8 cellular contexts compared by ENCODE assay signal in genomic region chrX:1205681-1206611, GRCh38. TPM values are rescaled to one million over a fixed set of nuclear protein-coding genes. Genes with fewer than 3 reads are reported as not detected.
DNase-seq lines count a peak whose midpoint lies in the region; ATAC-seq and TF ChIP-seq lines count a peak whose summit lies in the region.

No MANE protein-coding gene starts in this region.

- peak overlapping the region; percentile 73 for H3K4me3 ChIP-seq in parathyroid adenoma (ENCODE audit: low read depth, low read length)

- H3K27ac Mint-ChIP-seq in activated naive CD4-positive, alpha-beta T cell treated with anti-CD3 and anti-CD28 coated beads, Interleukin-2, amount 50 U/mL, for 24 hours: peak overlapping the region; percentile 9

- H3K27me3 Mint-ChIP-seq in activated naive CD4-positive, alpha-beta T cell treated with anti-CD3 and anti-CD28 coated beads, Interleukin-2, amount 50 U/mL, for 24 hours: no peaks in the 10 kb centered on the region

- no peaks in the 10 kb centered on the region for H3K9me3 ChIP-seq in parathyroid adenoma (ENCODE audit: control insufficient read depth, low read length)

- H3K27me3 ChIP-seq in parathyroid adenoma (ENCODE audit: control insufficient read depth, insufficient read depth, low read length): no peaks in the 10 kb centered on the region

- H3K27ac ChIP-seq in parathyroid adenoma: no peak overlapping the region

- H3K4me2 ChIP-seq in parathyroid adenoma (ENCODE audit: low read length): peak overlapping the region; percentile 87

- intact Hi-C loops in Right ventricle myocardium superior (cut with DNase I): no loop called here

- no peaks in the 10 kb centered on the region for H3K79me2 ChIP-seq in parathyroid adenoma

- no peaks in the 10 kb centered on the region for H3K9me3 Mint-ChIP-seq in activated naive CD4-positive, alpha-beta T cell treated with anti-CD3 and anti-CD28 coated beads, Interleukin-2, amount 50 U/mL, for 24 hours

- H3K4me3 Mint-ChIP-seq in activated naive CD4-positive, alpha-beta T cell treated with anti-CD3 and anti-CD28 coated beads, Interleukin-2, amount 50 U/mL, for 24 hours: peak overlapping the region; percentile 85

- no peaks in the 10 kb centered on the region for H3K36me3 Mint-ChIP-seq in activated naive CD4-positive, alpha-beta T cell treated with anti-CD3 and anti-CD28 coated beads, Interleukin-2, amount 50 U/mL, for 24 hours

- H2AFZ ChIP-seq in parathyroid adenoma: no peak overlapping the region

- H3K4me1 Mint-ChIP-seq in activated naive CD4-positive, alpha-beta T cell treated with anti-CD3 and anti-CD28 coated beads, Interleukin-2, amount 50 U/mL, for 24 hours: peaks cover 30% of the 10 kb centered on the region

- no peaks in the 10 kb centered on the region for H3K4me1 ChIP-seq in parathyroid adenoma

- TF ChIP-seq CTCF in parathyroid adenoma (IDR thresholded peaks at IDR 0.05): no peak

- peak; percentile 21 for DNase-seq in CMK (ENCODE audit: low read depth)
- peak; percentile 95 for DNase-seq in KBM-7
- DNase-seq in Right ventricle myocardium superior: no peak
- DNase-seq in NCI-H1436 (lab: John Stamatoyannopoulos, UW): no peak
- no peak for DNase-seq in ureter (ENCODE audit: low spot score)

- H3K9ac ChIP-seq in parathyroid adenoma: no peak overlapping the region

- ATAC-seq in Right ventricle myocardium superior (ENCODE audit: poor library complexity) (peak; percentile 89), HG03442 (IDR thresholded peaks at IDR 0.05; ENCODE audit: unreplicated experiment) (no peak)

- H3K36me3 ChIP-seq in parathyroid adenoma (ENCODE audit: control insufficient read depth, insufficient read depth, low read length): no peaks in the 10 kb centered on the region

- in situ Hi-C loops in KBM-7 (cut with MboI; ENCODE audit: low pct_unique_long_range_greater_than_20kb, low sequenced_read_pairs): no loop called here

RNA-seq across cellular contexts. Expression of gene CRLF2, which starts 6.5 kb away (rescaled TPM):
- total RNA-seq in Right ventricle myocardium superior (not detected), ureter (0.42 TPM)

Comparison
In these comparisons a context has a peak if more than half of its experiments do, and no peak if none do; other contexts are left out.
1. DNase-seq: peak in CMK (single experiment) and KBM-7 (single experiment); none in Right ventricle myocardium superior (single experiment), NCI-H1436 (single experiment) and ureter (single experiment).